In genomic region chr3:179731544-179731943, GRCh38 we compare ENCODE assay signal across 1 cellular context.
TF ChIP-seq lines count a peak whose summit lies in the region.

No MANE protein-coding gene starts in this region.

TF ChIP-seq in WTC11, 78 proteins besides CTCF, POLR2A, EP300 and RAD21 (continued from another document):
- TF ChIP-seq ZNF425 (CRISPR knock-in tag; conservative IDR thresholded peaks at IDR 0.05): no peak
- TF ChIP-seq ZNF232 (CRISPR knock-in tag; IDR thresholded peaks at IDR 0.05): no peak
- no peak for TF ChIP-seq STAT6 (CRISPR knock-in tag; conservative IDR thresholded peaks at IDR 0.05; ENCODE audit: low read depth)
- no peak for TF ChIP-seq AFF4 (CRISPR knock-in tag; IDR thresholded peaks at IDR 0.05; ENCODE audit: borderline replicate concordance)
- TF ChIP-seq GTF2I (CRISPR knock-in tag; conservative IDR thresholded peaks at IDR 0.05): no peak
- no peak for TF ChIP-seq ATF2 (CRISPR knock-in tag; IDR thresholded peaks at IDR 0.05; ENCODE audit: borderline replicate concordance, low read depth)
- no peak for TF ChIP-seq PRDM15 (CRISPR knock-in tag; IDR thresholded peaks at IDR 0.05)
TF ChIP-seq in WTC11: peak in this region for 0.
